In the genomic region with DNA sequence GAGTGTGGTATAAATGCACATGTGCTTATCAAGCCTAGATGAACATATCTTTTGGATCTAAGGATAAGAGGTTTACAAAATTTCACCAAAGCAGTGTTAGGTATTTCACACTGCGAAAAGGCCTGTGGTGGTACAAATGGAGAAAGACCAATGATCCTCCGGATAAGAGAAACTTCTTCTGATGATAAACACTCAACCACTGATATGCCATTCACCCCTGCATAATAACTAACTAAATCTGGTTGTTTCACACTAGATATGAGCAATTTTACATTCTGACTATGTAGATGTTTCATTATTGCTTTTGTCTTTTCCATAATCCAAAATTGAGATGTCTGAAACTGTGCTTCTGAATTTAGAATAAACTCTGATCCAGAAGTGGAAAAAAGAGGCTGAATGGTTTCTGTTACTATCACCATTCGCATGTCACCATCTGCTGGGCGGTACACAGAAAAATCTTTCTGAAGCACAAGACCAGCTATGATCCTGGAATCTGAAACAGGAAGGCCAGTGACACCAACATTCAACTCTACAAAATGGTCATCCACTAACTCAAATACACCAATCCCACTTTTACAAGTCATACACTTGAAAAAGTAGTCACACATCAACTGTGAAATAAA, we compare ENCODE assay signal across 8 cellular contexts. TPM values are rescaled to one million over a fixed set of nuclear protein-coding genes. Genes with fewer than 3 reads are reported as not detected.
DNase-seq lines count a peak whose midpoint lies in the region; ATAC-seq and TF ChIP-seq lines count a peak whose summit lies in the region.

No MANE protein-coding gene starts in this region.

- H3K4me2 ChIP-seq in mesendoderm (ENCODE audit: low read length), result no peak overlapping the region

- no peak overlapping the region for H2BK120ac ChIP-seq in mesendoderm (ENCODE audit: low read depth, low read length)

- H3K27ac ChIP-seq in HUES6 (ENCODE audit: low read depth, low read length), result no peak overlapping the region
- no peak overlapping the region for H3K27ac ChIP-seq in mesendoderm (ENCODE audit: low read depth, low read length)
- no peak overlapping the region for H3K27ac ChIP-seq in aorta (ENCODE audit: low read depth in 1 of 2, low read length in 2 of 2)

- H3K18ac ChIP-seq in mesendoderm (ENCODE audit: low read length), result no peak overlapping the region

- no peak overlapping the region for H4K8ac ChIP-seq in mesendoderm (ENCODE audit: low read depth, low read length)

- TF ChIP-seq CTCF in AG10803 (conservative IDR thresholded peaks at IDR 0.05; ENCODE audit: low read length), result peak; percentile 71
- TF ChIP-seq CTCF in GM12874 (IDR thresholded peaks at IDR 0.05; ENCODE audit: insufficient read depth, low read depth, low read length), result 0 out of 2 replicates have a peak, but pooled peaks have one; percentile 10

- H3K4me3 ChIP-seq in AG10803 (ENCODE audit: low read length) (peak overlapping the region; percentile 87), HUES6 (ENCODE audit: low read depth, low read length) (peak overlapping the region; percentile 93), mesendoderm (ENCODE audit: low read length) (no peak overlapping the region), aorta (ENCODE audit: low read length in 2 of 2) (peak overlapping the region in 1 of 2 donors; percentile 83)

- no peak overlapping the region for H3K56ac ChIP-seq in mesendoderm (ENCODE audit: low read length)

- H3K9me3 ChIP-seq in HUES6 (ENCODE audit: control insufficient read depth, insufficient read depth, low read depth, low read length) (no peaks in the 10 kb centered on the region), aorta (ENCODE audit: control insufficient read depth, low read length) (no peaks in the 10 kb centered on the region)

- in situ Hi-C loops in SK-MEL-5 (cut with HindIII; ENCODE audit: low pct_unique_long_range_greater_than_20kb, low sequenced_read_pairs), result no loop called here

- ATAC-seq in aorta (ENCODE audit: low FRiP score) (peak; percentile 63), left colon (no peak)

- H3K79me1 ChIP-seq in mesendoderm (ENCODE audit: low read length), result peaks cover 4% of the 10 kb centered on the region

- H4K5ac ChIP-seq in mesendoderm (ENCODE audit: low read length), result no peak overlapping the region

- H2AK5ac ChIP-seq in mesendoderm (ENCODE audit: low read length), result no peak overlapping the region

- H3K4me1 ChIP-seq in HUES6 (ENCODE audit: control insufficient read depth, insufficient read depth, low read length) (peaks cover 5% of the 10 kb centered on the region; the same call in 1 of the 2 replicates), mesendoderm (ENCODE audit: control insufficient read depth, low read depth, low read length) (no peaks in the 10 kb centered on the region), aorta (ENCODE audit: control insufficient read depth in 1 of 2, insufficient read depth in 2 of 2, low read length in 2 of 2) (peaks cover 0 to 3% of the 10 kb centered on the region in 2 donors)

- H3K36me3 ChIP-seq in HUES6 (ENCODE audit: control insufficient read depth, insufficient read depth, low read length) (no peaks in the 10 kb centered on the region), mesendoderm (ENCODE audit: control insufficient read depth, insufficient read depth, low read length) (no peaks in the 10 kb centered on the region), aorta (ENCODE audit: control insufficient read depth in 1 of 2, insufficient read depth in 2 of 2, low read length in 1 of 2) (no peaks in the 10 kb centered on the region)

- WGBS in mesendoderm (ENCODE audit: extremely low coverage, insufficient coverage, low lambda C conversion rate), result no CpG with 5 or more reads among the region's 4 CpGs
- WGBS in aorta, 2 donors, result 59% methylated on average over 4 of the region's 4 CpGs

- H3K9ac ChIP-seq in HUES6 (ENCODE audit: low read length) (peak overlapping the region; percentile 86), mesendoderm (ENCODE audit: low read length) (peak overlapping the region; percentile 12)

- H3K4ac ChIP-seq in mesendoderm (ENCODE audit: low read depth, low read length), result no peak overlapping the region

- DNase-seq in AG10803 (ENCODE audit: low read depth), result peak; percentile 77
- peak; percentile 75 for DNase-seq in SK-MEL-5 (ENCODE audit: low read depth, low spot score)
- peak; percentile 81 for DNase-seq in dermis blood vessel endothelial cell
- DNase-seq in mesendoderm, result peak; percentile 43
- DNase-seq in aorta, result peak in 1 of 2 donors; percentile 52
- no peak for DNase-seq in left colon

- no peaks in the 10 kb centered on the region for H3K27me3 ChIP-seq in HUES6 (ENCODE audit: control insufficient read depth, insufficient read depth, low read length)
- no peaks in the 10 kb centered on the region for H3K27me3 ChIP-seq in mesendoderm (ENCODE audit: insufficient read depth, low read length, poor library complexity)
- H3K27me3 ChIP-seq in aorta (ENCODE audit: control insufficient read depth in 1 of 2, insufficient read depth in 2 of 2, low read length in 1 of 2), result no peaks in the 10 kb centered on the region

- intact Hi-C loops in aorta (cut with DNase I) (loop anchor here (10.0 kb wide), 3 partner anchors 108 to 262 kb away; a partner anchor contains a TSS), left colon (cut with DNase I, micrococcal nuclease) (no loop called here)

- no peak overlapping the region for H2BK15ac ChIP-seq in mesendoderm (replicated peaks; ENCODE audit: low read depth)

- H3K23ac ChIP-seq in mesendoderm (ENCODE audit: low read length), result no peak overlapping the region

- H2BK5ac ChIP-seq in mesendoderm (ENCODE audit: low read length), result no peak overlapping the region

- peaks cover 3% of the 10 kb centered on the region for H3K79me2 ChIP-seq in mesendoderm (ENCODE audit: control insufficient read depth, insufficient read depth, low read length)

RNA-seq across cellular contexts. Expression of a gene that starts 1.3 kb away (rescaled TPM):
- total RNA-seq in SK-MEL-5 (2014; rRNA removed; shearing (Covaris generic)), result 12.0 and 12.5 TPM in 2 replicates
- polyA plus RNA-seq in SK-MEL-5 (2015; cell fraction: cytosol; rRNA removed), result 7.7 and 10.9 TPM in 2 replicates
- 33.2 and 34.1 TPM in 2 replicates for polyA plus RNA-seq in SK-MEL-5 (2015; cell fraction: nucleus; rRNA removed)
- total RNA-seq in dermis blood vessel endothelial cell, result 12.8 TPM in 2 replicates
- 4.1 TPM for polyA plus RNA-seq in mesendoderm (2013, experiment 1 of 2)
- 4.1 TPM for polyA plus RNA-seq in mesendoderm (2013, experiment 2 of 2)
- total RNA-seq in aorta, result 1 to 10 TPM; 6.7 to 8.9 TPM
- polyA plus RNA-seq in aorta, result 1 to 10 TPM; 4.1 to 8.2 TPM
- 1 to 10 TPM; 2.0 to 3.4 TPM for total RNA-seq in left colon

Comparison
In these comparisons a context has a peak if more than half of its experiments do, and no peak if none do; other contexts are left out.
1. DNase-seq: peak in AG10803 (single experiment), SK-MEL-5 (single experiment), dermis blood vessel endothelial cell (single experiment) and mesendoderm (single experiment); none in left colon (0 of 2).
2. intact Hi-C loops: an anchor here in aorta (10.0 kb wide); none called in left colon.